Comparison of ENCODE assay signal across 29 cellular contexts in genomic region chr3:46027021-46027705, GRCh38. TPM values are rescaled to one million over a fixed set of nuclear protein-coding genes. Genes with fewer than 3 reads are reported as not detected.
"Had no signal": no experiment of that assay in that cellular context is flagged by ENCODE, and none has a peak within 500 bp of the region (broad histone marks: within the 10 kb centered on the region; RNA-seq: fewer than 3 reads in every experiment).

Gene XCR1, minus strand, starts transcription at chr3:46027483. Its CDS starts 5,536 bp downstream, at chr3:46021947.

- H3K4me3 ChIP-seq: colonic mucosa, heart left ventricle, pancreas, psoas muscle, testis, tibial nerve had no signal

- H3K27me3 ChIP-seq: colonic mucosa, heart left ventricle, pancreas, testis, tibial nerve had no signal

- H3K9me3 ChIP-seq: colonic mucosa, pancreas, testis had no signal

- H3K36me3 Mint-ChIP-seq: mesothelial cell of epicardium, natural killer cell had no signal

- H3K27ac ChIP-seq: colonic mucosa, heart left ventricle, pancreas, psoas muscle, testis, tibial nerve had no signal

- DNase-seq: colonic mucosa; effector CD4-positive, alpha-beta T cell; endodermal cell; heart left ventricle; hypothalamus; kidney glomerular epithelial cell; natural killer cell; nucleus accumbens; pancreas; psoas muscle; stimulated activated CD4-positive, alpha-beta T cell treated with anti-CD3 and anti-CD28 coated beads, Interleukin-2, amount 100 ng/mL, for 24 hours; stimulated activated CD4-positive, alpha-beta T cell treated with anti-CD3 and anti-CD28 coated beads, Interleukin-4, amount 100 ng/mL, for 4 hours; stimulated activated naive B cell treated with anti-CD40 and anti-IgM and Interleukin-4, amounts not matched to agents 10 μg/mL and 1 μg/mL and 100 μg/mL, for 72 hours; stimulated activated naive CD8-positive, alpha-beta T cell treated with anti-CD3 and anti-CD28 coated beads, Interleukin-15, amount 100 ng/mL, for 72 hours; testis had no signal

- H3K4me1 Mint-ChIP-seq: endodermal cell, mesothelial cell of epicardium, natural killer cell, neural crest cell had no signal

- H3K4me3 Mint-ChIP-seq: endodermal cell; memory B cell; mesothelial cell of epicardium; natural killer cell; neural crest cell; stimulated activated naive B cell treated with anti-CD40 and anti-IgM and Interleukin-4, amounts not matched to agents 10 μg/mL and 1 μg/mL and 100 μg/mL, for 72 hours; stimulated activated naive CD8-positive, alpha-beta T cell treated with anti-CD3 and anti-CD28 coated beads, Interleukin-15, amount 100 ng/mL, for 72 hours had no signal

- H3K27ac Mint-ChIP-seq: endodermal cell; memory B cell; mesothelial cell of epicardium; natural killer cell; stimulated activated naive B cell treated with anti-CD40 and anti-IgM and Interleukin-4, amounts not matched to agents 10 μg/mL and 1 μg/mL and 100 μg/mL, for 72 hours; stimulated activated naive CD8-positive, alpha-beta T cell treated with anti-CD3 and anti-CD28 coated beads, Interleukin-15, amount 100 ng/mL, for 72 hours had no signal

- ATAC-seq: heart left ventricle; left lobe of liver; natural killer cell; pancreas; psoas muscle; sciatic nerve; stimulated activated naive B cell treated with anti-CD40 and anti-IgM and Interleukin-4, amounts not matched to agents 10 μg/mL and 1 μg/mL and 100 μg/mL, for 72 hours; stimulated activated naive CD8-positive, alpha-beta T cell treated with anti-CD3 and anti-CD28 coated beads, Interleukin-15, amount 100 ng/mL, for 72 hours had no signal

- H3K27me3 Mint-ChIP-seq: memory B cell had no signal

- H3K36me3 ChIP-seq: colonic mucosa, heart left ventricle, pancreas, tibial nerve had no signal

- H3K4me1 ChIP-seq: colonic mucosa, pancreas, psoas muscle, testis, tibial nerve had no signal

RNA-seq across cellular contexts. Expression of gene XCR1, which starts in this region (rescaled TPM):
- total RNA-seq: cerebellum, dermis microvascular lymphatic vessel endothelial cell, endodermal cell, endothelial cell of umbilical vein, frontal cortex, glomerular endothelial cell, left lobe of liver, mesothelial cell of epicardium, myocyte, neural crest cell, skeletal muscle tissue, subcutaneous adipose tissue, tibial nerve had no signal
